In the genomic region with DNA sequence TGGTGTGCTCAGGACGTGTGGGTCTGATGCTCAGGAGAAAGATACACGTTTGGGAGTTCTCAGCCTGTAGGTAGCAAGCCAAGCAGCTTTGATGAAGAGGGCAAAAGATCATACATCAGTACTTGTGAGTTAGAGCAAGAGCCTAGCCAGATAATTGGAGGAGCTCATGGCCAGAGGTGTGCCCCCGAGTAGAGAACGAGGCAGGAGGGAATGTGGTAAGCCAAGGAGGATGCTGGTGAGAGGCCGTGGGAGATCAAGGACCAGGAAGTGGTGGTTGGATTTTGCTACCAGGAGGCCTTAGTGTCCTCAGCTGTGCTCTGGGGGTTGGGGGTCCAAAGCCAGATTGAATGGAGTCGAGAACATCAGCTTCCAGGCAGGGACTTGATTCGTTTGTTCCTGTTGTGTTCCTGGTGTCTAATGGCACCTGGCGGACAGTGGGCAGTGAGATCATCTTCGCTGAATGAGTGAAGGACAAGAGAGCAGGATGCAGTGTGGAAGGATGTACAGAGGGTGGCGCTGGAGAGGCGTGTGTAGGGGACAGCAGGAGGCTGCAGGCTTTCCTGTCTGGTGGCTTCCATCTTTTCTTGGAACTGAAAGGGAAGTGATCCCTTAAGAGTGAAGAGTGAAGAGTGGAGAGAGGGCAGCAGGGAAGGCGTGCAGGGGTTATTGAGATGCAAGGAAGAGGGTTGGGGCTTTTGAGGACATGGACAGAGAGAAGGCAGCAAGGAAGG, we compare ENCODE assay signal across 8 cellular contexts. TPM values are rescaled to one million over a fixed set of nuclear protein-coding genes. Genes with fewer than 3 reads are reported as not detected.
DNase-seq lines count a peak whose midpoint lies in the region; ATAC-seq, FAIRE-seq and TF ChIP-seq lines count a peak whose summit lies in the region.

No MANE protein-coding gene starts in this region.

- no peak overlapping the region for H3K27ac Mint-ChIP-seq in osteocyte (ENCODE audit: unreplicated experiment)

- H3K9me3 Mint-ChIP-seq in osteocyte (ENCODE audit: unreplicated experiment) = no peaks in the 10 kb centered on the region

- ATAC-seq in esophagus mucosa (peak; percentile 63), HG02763 (IDR thresholded peaks at IDR 0.05; ENCODE audit: unreplicated experiment) (no peak), HG03460 (IDR thresholded peaks at IDR 0.05; ENCODE audit: unreplicated experiment) (no peak)

- H3K27me3 ChIP-seq in small intestine (ENCODE audit: control insufficient read depth in 2 of 2, insufficient read depth in 2 of 2, low read length in 2 of 2) = no peaks in the 10 kb centered on the region

- peak; percentile 48 for TF ChIP-seq CTCF in osteocyte (IDR thresholded peaks at IDR 0.05)

- H3K27me3 Mint-ChIP-seq in osteocyte (ENCODE audit: unreplicated experiment) = no peaks in the 10 kb centered on the region

- H3K9me3 ChIP-seq in small intestine (ENCODE audit: control insufficient read depth, low read depth) = no peaks in the 10 kb centered on the region

- peaks cover 2 to 5% of the 10 kb centered on the region in 2 donors for H3K36me3 ChIP-seq in small intestine (ENCODE audit: control insufficient read depth in 2 of 2, insufficient read depth in 2 of 2, low read length in 2 of 2)

- WGBS in small intestine, 3 donors = 59 to 67% (median 64%) methylated on average over 12 of the region's 12 CpGs

- peaks cover 16% of the 10 kb centered on the region for H3K36me3 Mint-ChIP-seq in osteocyte (ENCODE audit: unreplicated experiment)

- FAIRE-seq in small intestine (lab: Jason Lieb, UNC) = no peak

- DNase-seq in D341Med (ENCODE audit: low spot score) = peak; percentile 64
- DNase-seq in HT1080 (ENCODE audit: low read depth) = peak; percentile 59
- peak; percentile 42 for DNase-seq in SKM-1 treated with dmso at 0.1 percent for 144 hours (lab: John Stamatoyannopoulos, UW; ENCODE audit: unreplicated experiment)
- DNase-seq in osteocyte (ENCODE audit: extremely low spot score, unreplicated experiment) = no peak
- no peak for DNase-seq in small intestine

- no peak overlapping the region for H3K4me3 Mint-ChIP-seq in osteocyte (ENCODE audit: unreplicated experiment)

- H3K4me1 Mint-ChIP-seq in osteocyte (ENCODE audit: unreplicated experiment) = no peaks in the 10 kb centered on the region

- no peak overlapping the region for H3K27ac ChIP-seq in small intestine (ENCODE audit: low read depth in 1 of 2, low read length in 1 of 2)

- H3K4me1 ChIP-seq in small intestine (ENCODE audit: control insufficient read depth in 2 of 2, insufficient read depth in 1 of 2, low read depth in 1 of 2, low read length in 1 of 2) = no peaks in the 10 kb centered on the region

- H3K4me3 ChIP-seq in small intestine (ENCODE audit: low read depth in 1 of 2, low read length in 2 of 2) = no peak overlapping the region

RNA-seq across cellular contexts. Expression of gene FBXL19, which starts 11.6 kb away (rescaled TPM):
- 61.1 and 70.8 TPM in 2 replicates for total RNA-seq in HT1080 (2014; rRNA removed; shearing (Covaris generic))
- polyA plus RNA-seq in HT1080 (2015; cell fraction: cytosol; rRNA removed) = 26.0 and 28.2 TPM in 2 replicates
- polyA plus RNA-seq in HT1080 (2015; cell fraction: nucleus; rRNA removed) = 46.5 and 49.4 TPM in 2 replicates
- 19.2 TPM for total RNA-seq in esophagus mucosa
- total RNA-seq in osteocyte = 23.1 and 24.3 TPM in 2 replicates
- polyA plus RNA-seq in small intestine = 10 to 100 TPM in 1 of 3 donors, 1 to 10 TPM in 2; 8.7 to 26.3 (median 9.7) TPM

RNA-seq across cellular contexts. Expression of gene ORAI3, which starts 13.9 kb away (rescaled TPM):
- total RNA-seq in HT1080 (2014; rRNA removed; shearing (Covaris generic)) = 9.4 and 10.5 TPM in 2 replicates
- polyA plus RNA-seq in HT1080 (2015; cell fraction: cytosol; rRNA removed) = 35.6 and 40.4 TPM in 2 replicates
- polyA plus RNA-seq in HT1080 (2015; cell fraction: nucleus; rRNA removed) = 33.7 TPM in 2 replicates
- total RNA-seq in esophagus mucosa = 9.8 TPM
- 25.2 and 30.0 TPM in 2 replicates for total RNA-seq in osteocyte
- 10 to 100 TPM in 1 of 3 donors, 1 to 10 TPM in 2; 6.2 to 10.5 (median 6.7) TPM for polyA plus RNA-seq in small intestine

RNA-seq across cellular contexts. Expression of gene SETD1A, which starts 22.6 kb away (rescaled TPM):
- total RNA-seq in HT1080 (2014; rRNA removed; shearing (Covaris generic)) = 3.1 and 5.3 TPM in 2 replicates
- 11.8 and 13.1 TPM in 2 replicates for polyA plus RNA-seq in HT1080 (2015; cell fraction: cytosol; rRNA removed)
- 20.6 and 26.3 TPM in 2 replicates for polyA plus RNA-seq in HT1080 (2015; cell fraction: nucleus; rRNA removed)
- 8.2 TPM for total RNA-seq in esophagus mucosa
- 20.1 and 22.6 TPM in 2 replicates for total RNA-seq in osteocyte
- 10 to 100 TPM in 1 of 3 donors, 1 to 10 TPM in 2; 6.9 to 10.3 (median 7.8) TPM for polyA plus RNA-seq in small intestine

RNA-seq across cellular contexts. Expression of gene CTF1, which starts 38.6 kb away (rescaled TPM):
- not detected in 2 replicates for total RNA-seq in HT1080 (2014; rRNA removed; shearing (Covaris generic))
- 0.17 TPM in 1 of 2 replicates, not detected in the other for polyA plus RNA-seq in HT1080 (2015; cell fraction: cytosol; rRNA removed)
- 0.12 TPM in 1 of 2 replicates, not detected in the other for polyA plus RNA-seq in HT1080 (2015; cell fraction: nucleus; rRNA removed)
- 2.3 TPM for total RNA-seq in esophagus mucosa
- total RNA-seq in osteocyte = 5.1 and 6.0 TPM in 2 replicates
- 1 to 10 TPM in 1 of 3 donors, not detected in 2; 1.1 TPM for polyA plus RNA-seq in small intestine

RNA-seq across cellular contexts. Expression of gene BCL7C, which starts 41.1 kb away (rescaled TPM):
- 42.5 and 56.2 TPM in 2 replicates for total RNA-seq in HT1080 (2014; rRNA removed; shearing (Covaris generic))
- polyA plus RNA-seq in HT1080 (2015; cell fraction: cytosol; rRNA removed) = 29.5 and 37.5 TPM in 2 replicates
- 9.4 and 9.6 TPM in 2 replicates for polyA plus RNA-seq in HT1080 (2015; cell fraction: nucleus; rRNA removed)
- total RNA-seq in esophagus mucosa = 30.5 TPM
- 37.6 and 38.1 TPM in 2 replicates for total RNA-seq in osteocyte
- polyA plus RNA-seq in small intestine = 10 to 100 TPM; 27.7 to 33.2 (median 33.2) TPM

Comparison
In these comparisons a context has a peak if more than half of its experiments do, and no peak if none do; other contexts are left out.
1. DNase-seq: peak in D341Med (single experiment), HT1080 (single experiment) and SKM-1 treated with dmso at 0.1 percent for 144 hours (single experiment); none in osteocyte (single experiment) and small intestine (single experiment).